13 cellular contexts compared by ENCODE assay signal in the genomic region with DNA sequence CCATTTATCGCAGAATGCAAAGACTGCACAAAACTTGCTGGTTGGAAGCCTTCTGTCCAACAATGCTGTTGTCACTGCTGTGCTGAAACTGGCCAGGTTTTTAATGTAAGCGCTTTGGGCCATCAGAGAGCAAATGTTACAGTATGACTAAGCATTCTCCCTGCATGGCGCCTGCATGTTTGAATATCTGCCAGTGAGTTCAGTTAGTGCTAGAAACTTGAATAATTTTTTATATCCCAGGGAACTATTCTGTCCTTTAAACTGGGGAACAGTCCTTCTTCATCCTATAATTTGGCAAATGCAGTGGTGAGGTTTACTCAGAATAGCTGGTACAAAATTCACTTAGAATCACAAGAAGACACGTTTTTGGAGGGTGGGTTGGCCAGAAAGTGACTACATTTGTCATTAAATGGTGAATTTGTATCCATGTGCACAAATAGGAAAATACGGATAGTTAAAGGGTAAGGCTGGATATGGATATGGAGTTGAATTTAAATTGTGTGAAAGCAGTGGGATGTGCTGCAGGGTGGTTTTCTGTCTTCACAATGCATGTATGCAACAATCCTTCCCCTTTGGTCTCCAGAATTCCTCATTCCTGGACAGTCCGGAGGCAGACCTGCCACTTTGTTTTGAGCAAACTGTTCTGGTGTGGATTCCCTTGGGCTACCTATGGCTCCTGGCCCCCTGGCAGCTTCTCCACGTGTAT. TPM values are rescaled to one million over a fixed set of nuclear protein-coding genes. Genes with fewer than 3 reads are reported as not detected.
DNase-seq lines count a peak whose midpoint lies in the region; FAIRE-seq and TF ChIP-seq lines count a peak whose summit lies in the region.
"Had no signal": no experiment of that assay in that cellular context is flagged by ENCODE, and none has a peak within 500 bp of the region (broad histone marks: within the 10 kb centered on the region; RNA-seq: fewer than 3 reads in every experiment).

No MANE protein-coding gene starts in this region.

- H2AFZ ChIP-seq in endothelial cell of umbilical vein (ENCODE audit: low read depth, low read length): peak overlapping the region; percentile 49

- peaks cover 44% of the 10 kb centered on the region for H3K4me1 ChIP-seq in endothelial cell of umbilical vein (ENCODE audit: control insufficient read depth, extremely low read depth, insufficient read depth, low read length)

- H3K79me2 ChIP-seq in endothelial cell of umbilical vein (ENCODE audit: control insufficient read depth, insufficient read depth, low read length): no peaks in the 10 kb centered on the region

- H3K9me1 ChIP-seq in endothelial cell of umbilical vein (replicated peaks; ENCODE audit: control insufficient read depth, extremely low read depth, insufficient read depth, low read length): no peaks in the 10 kb centered on the region

- intact Hi-C loops in endothelial cell of umbilical vein (cut with micrococcal nuclease): loop anchor here (5.0 kb wide), 1 partner anchor 223 kb away; the partner anchor contains the start of gene DNMBP

- no peaks in the 10 kb centered on the region for H3K9me3 ChIP-seq in endothelial cell of umbilical vein (replicated peaks; ENCODE audit: control insufficient read depth, insufficient read depth, low read length)

- no peak overlapping the region for H3K27ac ChIP-seq in endothelial cell of umbilical vein (ENCODE audit: insufficient read depth, low read depth, low read length)

- POLR2A ChIA-PET in endothelial cell of umbilical vein (lab: Charles Lee): no interaction called here

- H3K4me2 ChIP-seq in endothelial cell of umbilical vein (ENCODE audit: insufficient read depth, low read length): no peak overlapping the region

- DNase-seq in AG09319 (ENCODE audit: extremely low read depth, low read depth) (peak; percentile 55), NCI-H460 (ENCODE audit: extremely low read depth, low read depth) (peak; percentile 84), endothelial cell of umbilical vein (ENCODE audit: low read depth, low spot score) (peak; percentile 54), non-pigmented ciliary epithelial cell (ENCODE audit: low read depth) (peak; percentile 50), GM19240 (ENCODE audit: insufficient read length, low spot score) (no peak), GM10266 (ENCODE audit: extremely low spot score) (no peak), NOMO-1 treated with dmso at 0.1 percent for 144 hours (lab: John Stamatoyannopoulos, UW; ENCODE audit: unreplicated experiment) (no peak), SIG-M5 (lab: John Stamatoyannopoulos, UW) (no peak)
- DNase-seq: activated naive CD4-positive, alpha-beta T cell treated with anti-CD3 and anti-CD28 coated beads for 36 hours; COR-L47; NCI-H1092 treated with DMSO at 0.1 percent for 48 hours; stimulated activated naive CD4-positive, alpha-beta T cell treated with Interleukin-2 at 50 U/mL for 16 hours had no signal

- TF ChIP-seq POLR2A in endothelial cell of umbilical vein (IDR thresholded peaks at IDR 0.05; ENCODE audit: low read depth, low read length): no peak

- dilution Hi-C loops in endothelial cell of umbilical vein (cut with MboI; ENCODE audit: extremely low pct_ligation_motif_present, low sequenced_read_pairs): no loop called here

- CTCF ChIA-PET in endothelial cell of umbilical vein (lab: Charles Lee): interaction anchor here (0.6 kb wide), 1 partner anchor 51 kb away, joined by 3 read pairs; no protein-coding TSS in a partner anchor

- FAIRE-seq in endothelial cell of umbilical vein (lab: Jason Lieb, UNC): peak; percentile 83

- no peaks in the 10 kb centered on the region for H3K36me3 ChIP-seq in endothelial cell of umbilical vein (ENCODE audit: control insufficient read depth in 2 of 2, extremely low read depth in 1 of 2, insufficient read depth in 2 of 2, low read length in 2 of 2)

- no peak overlapping the region for H3K4me3 ChIP-seq in endothelial cell of umbilical vein (replicated peaks in 1 of 3; ENCODE audit: insufficient read depth in 1 of 3, low read depth in 1 of 3, low read length in 3 of 3)
- H3K4me3 ChIP-seq: lung had no signal

- no TSS peak for BruUV-seq in endothelial cell of umbilical vein (replicated peaks; lab: Mats Ljungman, UMichigan)

- H3K9ac ChIP-seq in endothelial cell of umbilical vein (replicated peaks; ENCODE audit: extremely low read depth, insufficient read depth, low read length): no peak overlapping the region

- no peaks in the 10 kb centered on the region for H4K20me1 ChIP-seq in endothelial cell of umbilical vein (replicated peaks; ENCODE audit: control insufficient read depth, extremely low read depth, insufficient read depth, low read length)

- TF ChIP-seq CTCF in AG09319 (IDR thresholded peaks at IDR 0.05; ENCODE audit: low read depth, low read length) (no peak), endothelial cell of umbilical vein (IDR thresholded peaks at IDR 0.05; ENCODE audit: extremely low read depth in 1 of 2, insufficient read depth in 1 of 2, low read depth in 1 of 2, low read length in 2 of 2) (no peak), GM10266 (IDR thresholded peaks at IDR 0.05; ENCODE audit: control insufficient read depth, insufficient read depth, low read depth, missing control alignments) (no peak)

- no peaks in the 10 kb centered on the region for H3K27me3 ChIP-seq in endothelial cell of umbilical vein (ENCODE audit: control insufficient read depth in 2 of 2, insufficient read depth in 2 of 2, low read length in 2 of 2)

TF ChIP-seq in endothelial cell of umbilical vein, 7 proteins besides CTCF, POLR2A, EP300 and RAD21:
- no peak for TF ChIP-seq POLR2AphosphoS5 (IDR thresholded peaks at IDR 0.05; ENCODE audit: insufficient read depth, low read depth, low read length)
- peak; percentile 10 for TF ChIP-seq FOS (IDR thresholded peaks at IDR 0.05; ENCODE audit: borderline replicate concordance, insufficient read depth, low read length)

RNA-seq across cellular contexts. Expression of gene ABCC2, which starts 1.7 kb away (rescaled TPM):
- 191 and 232 TPM in 2 replicates for total RNA-seq in NCI-H460 (2014; rRNA removed; shearing (Covaris generic))
- polyA plus RNA-seq in NCI-H460 (2014; cell fraction: nucleus; rRNA removed): 403 and 538 TPM in 2 replicates
- 1.7 and 3.3 TPM in 2 replicates for total RNA-seq in endothelial cell of umbilical vein
- polyA plus RNA-seq in endothelial cell of umbilical vein: 1.5 and 1.6 TPM in 2 replicates
- 0.52 and 0.75 TPM in 2 replicates for polyA plus RNA-seq in endothelial cell of umbilical vein (2011; cell fraction: cytosol; rRNA removed)
- polyA plus RNA-seq in endothelial cell of umbilical vein (2011; cell fraction: nucleus; rRNA removed): 8.2 and 9.1 TPM in 2 replicates
- polyA plus RNA-seq in endothelial cell of umbilical vein (2012): 0.38 and 0.52 TPM in 2 replicates
- polyA minus RNA-seq in endothelial cell of umbilical vein: 3.1 and 9.8 TPM in 2 replicates
- 62.5 TPM for polyA minus RNA-seq in endothelial cell of umbilical vein (2011; cell fraction: cytosol; rRNA and poly(A)+ RNA removed)
- 5.3 and 6.7 TPM in 2 replicates for polyA minus RNA-seq in endothelial cell of umbilical vein (2011; cell fraction: nucleus; rRNA and poly(A)+ RNA removed)

RNA-seq across cellular contexts. Expression of gene CUTC, which starts 52.1 kb away (rescaled TPM):
- 51.7 and 66.0 TPM in 2 replicates for total RNA-seq in NCI-H460 (2014; rRNA removed; shearing (Covaris generic))
- polyA plus RNA-seq in NCI-H460 (2014; cell fraction: nucleus; rRNA removed): 66.9 and 74.6 TPM in 2 replicates
- total RNA-seq in endothelial cell of umbilical vein: 17.7 and 20.4 TPM in 2 replicates
- 14.4 and 23.1 TPM in 2 replicates for polyA plus RNA-seq in endothelial cell of umbilical vein
- 21.8 and 21.9 TPM in 2 replicates for polyA plus RNA-seq in endothelial cell of umbilical vein (2011; cell fraction: cytosol; rRNA removed)
- polyA plus RNA-seq in endothelial cell of umbilical vein (2011; cell fraction: nucleus; rRNA removed): 18.8 and 27.7 TPM in 2 replicates
- 26.9 and 31.7 TPM in 2 replicates for polyA plus RNA-seq in endothelial cell of umbilical vein (2012)
- 24.7 and 28.3 TPM in 2 replicates for polyA minus RNA-seq in endothelial cell of umbilical vein
- polyA minus RNA-seq in endothelial cell of umbilical vein (2011; cell fraction: cytosol; rRNA and poly(A)+ RNA removed): 9.8 TPM
- 9.6 and 14.4 TPM in 2 replicates for polyA minus RNA-seq in endothelial cell of umbilical vein (2011; cell fraction: nucleus; rRNA and poly(A)+ RNA removed)

RNA-seq across cellular contexts. Expression of gene COX15, which starts 52.3 kb away (rescaled TPM):
- 49.4 and 56.5 TPM in 2 replicates for total RNA-seq in NCI-H460 (2014; rRNA removed; shearing (Covaris generic))
- polyA plus RNA-seq in NCI-H460 (2014; cell fraction: nucleus; rRNA removed): 42.5 and 52.1 TPM in 2 replicates
- total RNA-seq in endothelial cell of umbilical vein: 31.7 and 34.6 TPM in 2 replicates
- polyA plus RNA-seq in endothelial cell of umbilical vein: 13.7 and 16.6 TPM in 2 replicates
- polyA plus RNA-seq in endothelial cell of umbilical vein (2011; cell fraction: cytosol; rRNA removed): 14.2 and 16.5 TPM in 2 replicates
- polyA plus RNA-seq in endothelial cell of umbilical vein (2011; cell fraction: nucleus; rRNA removed): 21.0 and 24.1 TPM in 2 replicates
- polyA plus RNA-seq in endothelial cell of umbilical vein (2012): 30.6 and 31.0 TPM in 2 replicates
- polyA minus RNA-seq in endothelial cell of umbilical vein: 16.9 and 21.4 TPM in 2 replicates
- polyA minus RNA-seq in endothelial cell of umbilical vein (2011; cell fraction: cytosol; rRNA and poly(A)+ RNA removed): 22.1 TPM
- polyA minus RNA-seq in endothelial cell of umbilical vein (2011; cell fraction: nucleus; rRNA and poly(A)+ RNA removed): 6.0 and 11.2 TPM in 2 replicates

Comparison
In these comparisons a context has a peak if more than half of its experiments do, and no peak if none do; other contexts are left out.
1. DNase-seq: peak in AG09319 (single experiment), NCI-H460 (single experiment), endothelial cell of umbilical vein (single experiment) and non-pigmented ciliary epithelial cell (single experiment); none in GM19240 (single experiment), GM10266 (single experiment), NOMO-1 treated with dmso at 0.1 percent for 144 hours (single experiment) and SIG-M5 (single experiment).
2. RNA of gene ABCC2, which starts 1.7 kb away (total RNA-seq): 191 to 232 TPM in NCI-H460; 1.7 to 3.3 TPM in endothelial cell of umbilical vein; every median in the first group is over 10 times any median in the second.